Comparison of ENCODE assay signal across 24 cellular contexts in genomic region chr3:46907271-46907670, GRCh38. TPM values are rescaled to one million over a fixed set of nuclear protein-coding genes. Genes with fewer than 3 reads are reported as not detected.
"Had no signal": no experiment of that assay in that cellular context is flagged by ENCODE, and none has a peak within 500 bp of the region (broad histone marks: within the 10 kb centered on the region; RNA-seq: fewer than 3 reads in every experiment).

No MANE protein-coding gene starts in this region.

- H2AFZ ChIP-seq: neural progenitor cell had no signal

- H3K4me1 ChIP-seq: neural progenitor cell had no signal

- H3K36me3 ChIP-seq: colonic mucosa, left lung, neural progenitor cell, right lobe of liver, uterus had no signal

- H3K36me3 Mint-ChIP-seq: brain; neural progenitor cell; stimulated activated memory B cell treated with anti-CD40 and anti-IgM and Interleukin-4, amounts not matched to agents 10 μg/mL and 1 μg/mL and 100 μg/mL, for 72 hours had no signal

- H3K4me2 ChIP-seq: neural progenitor cell, smooth muscle cell had no signal

- H3K27ac ChIP-seq: colonic mucosa, foreskin keratinocyte, left lung, neural progenitor cell, right lobe of liver, uterus, VCaP had no signal

- H3K9me3 ChIP-seq: colonic mucosa, left lung, right lobe of liver, uterus had no signal

- H3K4me1 Mint-ChIP-seq: endodermal cell, neural progenitor cell had no signal

- H3K9ac ChIP-seq: neural progenitor cell had no signal

- H3K27me3 ChIP-seq: colonic mucosa, foreskin keratinocyte, left lung, neural progenitor cell, right lobe of liver, uterus had no signal

- H3K27me3 Mint-ChIP-seq: activated CD4-positive, alpha-beta T cell treated with anti-CD3 and anti-CD28 coated beads for 36 hours; activated naive CD8-positive, alpha-beta T cell treated with anti-CD3 and anti-CD28 coated beads for 36 hours; brain; naive thymus-derived CD4-positive, alpha-beta T cell; stimulated activated memory B cell treated with anti-CD40 and anti-IgM and Interleukin-4, amounts not matched to agents 10 μg/mL and 1 μg/mL and 100 μg/mL, for 72 hours had no signal

- H3K27ac Mint-ChIP-seq: activated CD4-positive, alpha-beta T cell treated with anti-CD3 and anti-CD28 coated beads for 36 hours; activated naive CD8-positive, alpha-beta T cell treated with anti-CD3 and anti-CD28 coated beads for 36 hours; brain; endodermal cell; naive thymus-derived CD4-positive, alpha-beta T cell; neural progenitor cell; stimulated activated memory B cell treated with anti-CD40 and anti-IgM and Interleukin-4, amounts not matched to agents 10 μg/mL and 1 μg/mL and 100 μg/mL, for 72 hours had no signal

- DNase-seq: activated CD4-positive, alpha-beta T cell treated with anti-CD3 and anti-CD28 coated beads for 36 hours; activated CD4-positive, alpha-beta T cell treated with anti-CD3 and anti-CD28 coated beads, Interleukin-2, amount 50 U/mL, for 48 hours; activated naive CD8-positive, alpha-beta T cell treated with anti-CD3 and anti-CD28 coated beads for 36 hours; activated T-cell treated with anti-CD3 and anti-CD28 coated beads for 4 hours; central memory CD4-positive, alpha-beta T cell; colonic mucosa; endodermal cell; glutamatergic neuron; mesenchymal stem cell; naive thymus-derived CD4-positive, alpha-beta T cell; stimulated activated CD4-positive, alpha-beta T cell treated with anti-CD3 and anti-CD28 coated beads, Interleukin-4, amount 100 ng/mL, for 4 hours; SW 1271; T-helper 2 cell had no signal

- ATAC-seq: activated CD4-positive, alpha-beta T cell treated with anti-CD3 and anti-CD28 coated beads for 36 hours; foreskin keratinocyte; left lung; naive thymus-derived CD4-positive, alpha-beta T cell; stimulated activated memory B cell treated with anti-CD40 and anti-IgM and Interleukin-4, amounts not matched to agents 10 μg/mL and 1 μg/mL and 100 μg/mL, for 72 hours had no signal

- H3K4me3 Mint-ChIP-seq: activated CD4-positive, alpha-beta T cell treated with anti-CD3 and anti-CD28 coated beads for 36 hours; activated naive CD8-positive, alpha-beta T cell treated with anti-CD3 and anti-CD28 coated beads for 36 hours; brain; endodermal cell; naive thymus-derived CD4-positive, alpha-beta T cell; neural progenitor cell; stimulated activated memory B cell treated with anti-CD40 and anti-IgM and Interleukin-4, amounts not matched to agents 10 μg/mL and 1 μg/mL and 100 μg/mL, for 72 hours had no signal

- H3K4me3 ChIP-seq: colonic mucosa, left lung, neural progenitor cell, right lobe of liver, smooth muscle cell, uterus had no signal

- H3K9me3 Mint-ChIP-seq: activated naive CD8-positive, alpha-beta T cell treated with anti-CD3 and anti-CD28 coated beads for 36 hours; brain; endodermal cell; naive thymus-derived CD4-positive, alpha-beta T cell; neural progenitor cell; stimulated activated memory B cell treated with anti-CD40 and anti-IgM and Interleukin-4, amounts not matched to agents 10 μg/mL and 1 μg/mL and 100 μg/mL, for 72 hours had no signal

RNA-seq across cellular contexts. Expression of gene PTH1R, which starts 29.8 kb away (rescaled TPM):
- total RNA-seq: activated CD4-positive, alpha-beta T cell treated with anti-CD3 and anti-CD28 coated beads for 36 hours; activated naive CD8-positive, alpha-beta T cell treated with anti-CD3 and anti-CD28 coated beads for 36 hours; foreskin keratinocyte; naive thymus-derived CD4-positive, alpha-beta T cell had no signal
- polyA plus RNA-seq: foreskin keratinocyte; keratinocyte; naive thymus-derived CD4-positive, alpha-beta T cell had no signal

RNA-seq across cellular contexts. Expression of gene MYL3, which starts 44.0 kb away (rescaled TPM):
- total RNA-seq: activated CD4-positive, alpha-beta T cell treated with anti-CD3 and anti-CD28 coated beads for 36 hours; activated naive CD8-positive, alpha-beta T cell treated with anti-CD3 and anti-CD28 coated beads for 36 hours; foreskin keratinocyte; naive thymus-derived CD4-positive, alpha-beta T cell; pulmonary artery endothelial cell had no signal
- polyA plus RNA-seq: foreskin keratinocyte; keratinocyte; naive thymus-derived CD4-positive, alpha-beta T cell had no signal
